Comparison of ENCODE assay signal across 30 cellular contexts in genomic region chr9:116260531-116260930, GRCh38.
"Had no signal": no experiment of that assay in that cellular context is flagged by ENCODE, and none has a peak within 500 bp of the region (broad histone marks: within the 10 kb centered on the region; RNA-seq: fewer than 3 reads in every experiment).

No MANE protein-coding gene starts in this region.

- H3K36me3 ChIP-seq: ascending aorta, gastrocnemius medialis, heart left ventricle, WERI-Rb-1 had no signal

- H3K9me3 ChIP-seq: ascending aorta, gastrocnemius medialis, heart left ventricle had no signal

- H3K4me3 ChIP-seq: ascending aorta, gastrocnemius medialis, heart left ventricle had no signal

- ATAC-seq: activated CD4-positive, CD25-positive, alpha-beta regulatory T cell treated with anti-CD3 and anti-CD28 coated beads, Interleukin-2, amount 50 U/mL, for 24 hours; activated CD8-positive, alpha-beta T cell treated with anti-CD3 and anti-CD28 coated beads for 36 hours; activated naive CD4-positive, alpha-beta T cell treated with anti-CD3 and anti-CD28 coated beads, Interleukin-2, amount 50 U/mL, for 72 hours; effector memory CD8-positive, alpha-beta T cell; gastrocnemius medialis; heart left ventricle; T-helper 17 cell had no signal

- H3K27ac ChIP-seq: ascending aorta, brain microvascular endothelial cell, epithelial cell of prostate, gastrocnemius medialis, heart left ventricle, WERI-Rb-1 had no signal

- DNase-seq: activated B cell treated with CpG ODN at 0.5 μM for 24 hours; activated CD4-positive, alpha-beta T cell treated with anti-CD3 and anti-CD28 coated beads for 48 hours; activated CD4-positive, alpha-beta T cell treated with anti-CD3 and anti-CD28 coated beads, Interleukin-2, amount 50 U/mL, for 1 hour; activated CD4-positive, alpha-beta T cell treated with anti-CD3 and anti-CD28 coated beads, Interleukin-2, amount 50 U/mL, for 48 hours; activated CD8-positive, alpha-beta memory T cell treated with anti-CD3 and anti-CD28 coated beads for 24 hours; activated CD8-positive, alpha-beta memory T cell treated with anti-CD3 and anti-CD28 coated beads, Interleukin-2, amount 50 U/mL, for 4 hours; activated CD8-positive, alpha-beta T cell treated with anti-CD3 and anti-CD28 coated beads for 36 hours; activated effector memory CD4-positive, alpha-beta T cell treated with anti-CD3 and anti-CD28 coated beads, Interleukin-2, amount 50 U/mL, for 16 hours; activated naive CD4-positive, alpha-beta T cell; activated naive CD4-positive, alpha-beta T cell treated with anti-CD3 and anti-CD28 coated beads, Interleukin-2, amount 10 ng/mL, durations not matched to agents 7 days and 5 days; activated naive CD8-positive, alpha-beta T cell treated with anti-CD3 and anti-CD28 coated beads, Interleukin-2, amount 10 ng/mL, durations not matched to agents 7 days and 5 days; activated T-cell treated with anti-CD3 and anti-CD28 coated beads, Interleukin-2, amount 50 U/mL, for 1 hour; activated T-cell treated with anti-CD3 and anti-CD28 coated beads, Interleukin-2, amount 50 U/mL, for 48 hours; brain microvascular endothelial cell; cortex of kidney; dermis blood vessel endothelial cell; effector CD4-positive, alpha-beta T cell; effector memory CD8-positive, alpha-beta T cell; foreskin fibroblast; gastrocnemius medialis; glutamatergic neuron; heart left ventricle; T-helper 1 cell; T-helper 17 cell; T1000; WERI-Rb-1 had no signal
